17 cellular contexts compared by ENCODE assay signal in the genomic region with DNA sequence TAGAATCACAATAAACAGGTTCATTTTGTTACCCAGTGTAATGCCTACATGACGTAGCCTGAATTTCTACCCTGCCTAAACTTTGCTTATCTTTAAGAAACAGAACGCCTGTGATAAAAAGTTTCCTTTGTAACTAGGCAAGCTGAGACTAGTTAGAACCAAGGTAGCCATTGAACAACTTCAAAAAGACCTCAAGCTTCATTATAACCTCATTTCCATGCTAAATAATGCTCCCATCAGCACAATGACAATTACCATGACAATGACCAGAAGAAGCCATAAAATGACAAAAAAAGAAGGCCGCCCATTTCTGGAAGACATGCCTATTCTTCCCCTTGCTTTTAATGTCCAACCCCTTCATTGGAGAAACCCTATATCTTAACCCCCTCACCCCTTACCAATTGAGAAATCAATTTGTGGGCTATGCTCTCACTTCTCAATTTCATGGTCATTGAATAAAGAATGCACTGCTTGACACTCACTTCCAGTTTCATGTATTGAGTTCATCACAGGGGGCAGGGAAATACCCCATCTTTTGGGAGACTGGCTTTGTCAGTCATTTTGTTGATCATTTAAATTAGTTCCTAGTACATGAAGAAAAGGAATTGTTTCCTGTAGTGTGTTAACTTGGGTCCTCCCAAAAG.
DNase-seq lines count a peak whose midpoint lies in the region; ATAC-seq lines count a peak whose summit lies in the region.
"Had no signal": no experiment of that assay in that cellular context is flagged by ENCODE, and none has a peak within 500 bp of the region (broad histone marks: within the 10 kb centered on the region; RNA-seq: fewer than 3 reads in every experiment).

No MANE protein-coding gene starts in this region.

- ATAC-seq in GM18519 (IDR thresholded peaks at IDR 0.05; ENCODE audit: low FRiP score, unreplicated experiment) (peak; percentile 63), GM21360 (IDR thresholded peaks at IDR 0.05; ENCODE audit: unreplicated experiment) (peak; percentile 74), HG02885 (IDR thresholded peaks at IDR 0.05; ENCODE audit: poor library complexity, unreplicated experiment) (peak; percentile 82), sciatic nerve (no peak), HG02642 (IDR thresholded peaks at IDR 0.05; ENCODE audit: poor library complexity, unreplicated experiment) (no peak)
- ATAC-seq: activated T-helper 17 cell treated with anti-CD3 and anti-CD28 coated beads, Interleukin-2, amount 50 U/mL, for 72 hours; body of pancreas; effector memory CD8-positive, alpha-beta T cell; K562; stimulated activated naive CD8-positive, alpha-beta T cell treated with anti-CD3 and anti-CD28 coated beads, Interleukin-15, Interleukin-2, amounts not matched to agents 100 U/mL and 50 U/mL, for 24 hours; T-cell had no signal

- intact Hi-C loops in sciatic nerve (cut with DNase I) = no loop called here

- DNase-seq in MV-4-11 (lab: John Stamatoyannopoulos, UW) = peak; percentile 66
- DNase-seq in effector CD8-positive, alpha-beta T cell (lab: John Stamatoyannopoulos, UW) = no peak
- DNase-seq in sciatic nerve (ENCODE audit: low spot score) = no peak
- DNase-seq in GM03348 (ENCODE audit: low spot score) = no peak
- DNase-seq: activated CD4-positive, alpha-beta T cell treated with anti-CD3 and anti-CD28 coated beads, Interleukin-2, amount 10 ng/mL, durations not matched to agents 7 days and 5 days; AML-193; body of pancreas; effector memory CD8-positive, alpha-beta T cell; stimulated activated CD4-positive, alpha-beta T cell treated with anti-CD3 and anti-CD28 coated beads, Interleukin-4, amount 100 ng/mL, for 1 hour; stimulated activated naive CD8-positive, alpha-beta T cell treated with anti-CD3 and anti-CD28 coated beads, Interleukin-15, Interleukin-2, amounts not matched to agents 100 U/mL and 50 U/mL, for 24 hours; T-cell had no signal

Comparison
In these comparisons a context has a peak if more than half of its experiments do, and no peak if none do; other contexts are left out.
1. ATAC-seq: peak in GM18519 (single experiment), GM21360 (single experiment) and HG02885 (single experiment); none in sciatic nerve (single experiment) and HG02642 (single experiment).